Comparison of ENCODE assay signal across 12 cellular contexts in genomic region chr12:21992823-21993222, GRCh38. TPM values are rescaled to one million over a fixed set of nuclear protein-coding genes. Genes with fewer than 3 reads are reported as not detected.
DNase-seq lines count a peak whose midpoint lies in the region; ATAC-seq and TF ChIP-seq lines count a peak whose summit lies in the region.
"Had no signal": no experiment of that assay in that cellular context is flagged by ENCODE, and none has a peak within 500 bp of the region (broad histone marks: within the 10 kb centered on the region; RNA-seq: fewer than 3 reads in every experiment).

No MANE protein-coding gene starts in this region.

- H3K79me2 ChIP-seq in GM23248 (ENCODE audit: insufficient read depth) (no peaks in the 10 kb centered on the region), Loucy (ENCODE audit: insufficient read depth, low read length) (no peaks in the 10 kb centered on the region)

- intact Hi-C loops in left ventricle myocardium inferior (cut with micrococcal nuclease): no loop called here

- no peak overlapping the region for H3K4me3 ChIP-seq in GM23248
- H3K4me3 ChIP-seq in Loucy (ENCODE audit: low read length, poor library complexity, severe bottlenecking): no peak overlapping the region
- no peak overlapping the region for H3K4me3 ChIP-seq in left ventricle myocardium inferior
- H3K4me3 ChIP-seq: cardiac muscle cell, upper lobe of left lung had no signal

- ATAC-seq in GM18858 (IDR thresholded peaks at IDR 0.05; ENCODE audit: unreplicated experiment): peak; percentile 80

- H3K27ac Mint-ChIP-seq in immature natural killer cell: no peak overlapping the region

- H3K4me2 ChIP-seq in GM23248 (ENCODE audit: unreplicated experiment) (no peak overlapping the region), Loucy (ENCODE audit: low read depth, low read length, poor library complexity, severe bottlenecking) (no peak overlapping the region)

- H3K27me3 ChIP-seq in GM23248 (replicated peaks; ENCODE audit: insufficient read depth) (no peaks in the 10 kb centered on the region), Loucy (ENCODE audit: insufficient read depth, low read length, poor library complexity, severe bottlenecking) (peaks cover 6% of the 10 kb centered on the region), left ventricle myocardium inferior (ENCODE audit: low read depth) (no peaks in the 10 kb centered on the region)
- H3K27me3 ChIP-seq: cardiac muscle cell, upper lobe of left lung had no signal

- H3K36me3 ChIP-seq in GM23248 (ENCODE audit: low read depth) (no peaks in the 10 kb centered on the region), Loucy (ENCODE audit: insufficient read depth, low read length) (no peaks in the 10 kb centered on the region), left ventricle myocardium inferior (no peaks in the 10 kb centered on the region)
- H3K36me3 ChIP-seq: cardiac muscle cell, upper lobe of left lung had no signal

- H2AFZ ChIP-seq in GM23248: peak overlapping the region; percentile 27; the same call in 1 of the 2 replicates
- H2AFZ ChIP-seq in Loucy (ENCODE audit: low read length): peak overlapping the region; percentile 88

- no peak overlapping the region for H3K4me3 Mint-ChIP-seq in immature natural killer cell

- no peak overlapping the region for H3K9ac ChIP-seq in GM23248
- H3K9ac ChIP-seq in Loucy (ENCODE audit: low read depth, low read length, poor library complexity, severe bottlenecking): no peak overlapping the region

- H3K9me2 ChIP-seq in GM23248 (ENCODE audit: insufficient read depth) (no peaks in the 10 kb centered on the region), Loucy (replicated peaks; ENCODE audit: low read depth, low read length) (no peaks in the 10 kb centered on the region)

- H3K27ac ChIP-seq in GM23248 (no peak overlapping the region), left ventricle myocardium inferior (replicated peaks) (peak overlapping the region; percentile 58)
- H3K27ac ChIP-seq: cardiac muscle cell, upper lobe of left lung, VCaP had no signal

- no peaks in the 10 kb centered on the region for H3K4me1 ChIP-seq in GM23248 (ENCODE audit: insufficient read depth)
- H3K4me1 ChIP-seq in Loucy (ENCODE audit: insufficient read depth, low read length, poor library complexity, severe bottlenecking): no peaks in the 10 kb centered on the region
- H3K4me1 ChIP-seq in left ventricle myocardium inferior: no peaks in the 10 kb centered on the region

- 64 to 66% methylated on average over 3 of the region's 3 CpGs for WGBS in GM23248 (ENCODE audit: low coverage in 1 of 2, low lambda C conversion rate in 2 of 2, missing lambda C conversion rate in 2 of 2), 2 experiments

- TF ChIP-seq CTCF in Loucy (conservative IDR thresholded peaks at IDR 0.05; ENCODE audit: low read length) (no peak), left ventricle myocardium inferior (IDR thresholded peaks at IDR 0.05; ENCODE audit: borderline replicate concordance) (no peak), GM13977 (IDR thresholded peaks at IDR 0.05; ENCODE audit: extremely low read depth, insufficient read depth, missing control alignments) (no peak)

- H3K4me1 Mint-ChIP-seq in immature natural killer cell: no peaks in the 10 kb centered on the region

- in situ Hi-C loops in GM23248 (cut with MboI) (no loop called here), GM13977 (cut with MboI; ENCODE audit: low pct_unique_long_range_greater_than_20kb, low sequenced_read_pairs, unreplicated experiment) (no loop called here)

- no peaks in the 10 kb centered on the region for H3K36me3 Mint-ChIP-seq in immature natural killer cell

- H4K20me1 ChIP-seq in GM23248 (ENCODE audit: insufficient read depth) (no peaks in the 10 kb centered on the region), Loucy (ENCODE audit: insufficient read depth, low read length, poor library complexity, severe bottlenecking) (no peaks in the 10 kb centered on the region)

- DNase-seq in GM23248: no peak
- DNase-seq in left ventricle myocardium inferior: no peak
- no peak for DNase-seq in NCI-H1105 (lab: John Stamatoyannopoulos, UW)
- no peak for DNase-seq in GM13977 (ENCODE audit: low spot score)
- DNase-seq in immature natural killer cell: no peak
- DNase-seq in NCI-H69 (lab: John Stamatoyannopoulos, UW): no peak

- no peaks in the 10 kb centered on the region for H3K9me3 ChIP-seq in GM23248 (ENCODE audit: low read depth)
- H3K9me3 ChIP-seq in Loucy (ENCODE audit: insufficient read depth, low read depth, low read length): no peaks in the 10 kb centered on the region
- no peaks in the 10 kb centered on the region for H3K9me3 ChIP-seq in left ventricle myocardium inferior (replicated peaks)
- H3K9me3 ChIP-seq: upper lobe of left lung had no signal

- peaks cover 0 to 9% (median 3%) of the 10 kb centered on the region in 3 donors for H3K27me3 Mint-ChIP-seq in immature natural killer cell (ENCODE audit: low read depth in 3 of 3)

- peaks cover 0 to 3% (median 0%) of the 10 kb centered on the region in 6 donors for H3K9me3 Mint-ChIP-seq in immature natural killer cell

- no peaks in the 10 kb centered on the region for H3F3A ChIP-seq in GM23248 (ENCODE audit: insufficient read depth)
- H3F3A ChIP-seq in Loucy (ENCODE audit: low read depth): no peaks in the 10 kb centered on the region

RNA-seq across cellular contexts. Expression of gene ABCC9, which starts 51.6 kb away (rescaled TPM):
- total RNA-seq in GM23248 (2014; rRNA removed; shearing (Covaris generic)): 41.7 and 44.3 TPM in 2 replicates
- polyA plus RNA-seq in GM23248 (2016; fragmentation: Nextera tagmentation; extraction: Ambion mirVana) (12.7 and 14.2 TPM in 2 replicates), immature natural killer cell (not detected)
- 81.8 TPM for total RNA-seq in left ventricle myocardium inferior
- polyA plus RNA-seq: keratinocyte had no signal

RNA-seq across cellular contexts. Expression of gene CMAS, which starts 53.2 kb away (rescaled TPM):
- total RNA-seq in GM23248 (2014; rRNA removed; shearing (Covaris generic)): 30.4 and 42.2 TPM in 2 replicates
- 56.8 and 61.3 TPM in 2 replicates for polyA plus RNA-seq in GM23248 (2016; fragmentation: Nextera tagmentation; extraction: Ambion mirVana)
- 34.8 TPM for total RNA-seq in left ventricle myocardium inferior
- polyA plus RNA-seq in immature natural killer cell: 10 to 100 TPM; 30.4 to 40.3 (median 31.6) TPM
